Comparison of ENCODE assay signal across 17 cellular contexts in the genomic region with DNA sequence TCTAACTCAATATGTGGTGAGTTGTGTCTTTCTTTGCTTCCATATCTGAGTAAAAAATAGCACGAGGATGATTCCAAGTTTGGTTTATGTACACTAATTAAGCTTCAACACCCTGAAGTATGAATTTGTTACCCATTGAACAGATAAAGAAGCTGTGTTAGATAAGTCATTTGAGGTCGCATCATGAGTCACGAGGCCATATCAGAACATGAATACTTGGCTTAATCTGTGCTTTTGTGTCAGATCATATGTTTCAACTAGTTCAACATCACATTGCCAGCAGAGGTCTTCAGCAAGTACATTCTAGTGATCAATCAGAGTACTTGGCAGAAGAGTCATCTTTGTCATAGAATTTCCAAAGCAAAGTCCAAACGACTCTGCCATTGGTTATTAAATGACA.
"Had no signal": no experiment of that assay in that cellular context is flagged by ENCODE, and none has a peak within 500 bp of the region (broad histone marks: within the 10 kb centered on the region; RNA-seq: fewer than 3 reads in every experiment).

No MANE protein-coding gene starts in this region.

- H3K9me3 ChIP-seq: esophagus squamous epithelium, gastrocnemius medialis, left ventricle myocardium inferior, lower lobe of right lung had no signal

- H3K27ac ChIP-seq: epithelial cell of prostate, esophagus squamous epithelium, gastrocnemius medialis, left ventricle myocardium inferior, lower lobe of right lung, skin epidermis had no signal

- H3K4me3 ChIP-seq: esophagus squamous epithelium, gastrocnemius medialis, left ventricle myocardium inferior, lower lobe of right lung, skin epidermis had no signal

- H3K27me3 ChIP-seq: esophagus squamous epithelium, gastrocnemius medialis had no signal

- H3K4me1 ChIP-seq: esophagus squamous epithelium, lower lobe of right lung had no signal

- H3K36me3 ChIP-seq: esophagus squamous epithelium, gastrocnemius medialis, left ventricle myocardium inferior, lower lobe of right lung had no signal

- DNase-seq: effector memory CD4-positive, alpha-beta T cell; esophagus squamous epithelium; gastrocnemius medialis; glutamatergic neuron; islet precursor cell; left ventricle myocardium inferior; lower lobe of right lung; natural killer cell; posterior cingulate gyrus; stimulated activated CD4-positive, alpha-beta T cell treated with anti-CD3 and anti-CD28 coated beads, Interleukin-2, amount 100 ng/mL, for 24 hours; stimulated activated CD4-positive, alpha-beta T cell treated with anti-CD3 and anti-CD28 coated beads, Interleukin-4, amount 100 ng/mL, for 4 hours; stimulated activated naive B cell treated with anti-CD40 and anti-IgM and Interleukin-4, amounts not matched to agents 10 μg/mL and 1 μg/mL and 100 μg/mL, for 72 hours; stimulated activated naive CD8-positive, alpha-beta T cell treated with anti-CD3 and anti-CD28 coated beads, Interleukin-15, amount 100 ng/mL, for 72 hours; substantia nigra had no signal

- ATAC-seq: lower lobe of right lung; natural killer cell; sciatic nerve; stimulated activated naive B cell treated with anti-CD40 and anti-IgM and Interleukin-4, amounts not matched to agents 10 μg/mL and 1 μg/mL and 100 μg/mL, for 72 hours; stimulated activated naive CD8-positive, alpha-beta T cell treated with anti-CD3 and anti-CD28 coated beads, Interleukin-15, amount 100 ng/mL, for 72 hours had no signal
